In genomic region chr22:39466228-39467006, GRCh38 we compare ENCODE assay signal across 1 cellular context.
A peak's percentile ranks its signal among the peaks of the same experiment; 100 is the strongest.
TF ChIP-seq lines count a peak whose summit lies in the region.

No MANE protein-coding gene starts in this region.

TF ChIP-seq in GM12878, 131 proteins besides CTCF, POLR2A, EP300 and RAD21:
- TF ChIP-seq CEBPB (IDR thresholded peaks at IDR 0.05; ENCODE audit: borderline replicate concordance in 1 of 2, low read depth in 2 of 2, low read length in 2 of 2) (no peak), MYB (IDR thresholded peaks at IDR 0.05; ENCODE audit: borderline replicate concordance, low read depth, low read length) (no peak), ASH2L (IDR thresholded peaks at IDR 0.05; ENCODE audit: borderline replicate concordance, low read depth) (no peak), POU2F2 (IDR thresholded peaks at IDR 0.05; ENCODE audit: borderline replicate concordance, low read depth, low read length) (no peak), HDGF (IDR thresholded peaks at IDR 0.05) (no peak), MAX (IDR thresholded peaks at IDR 0.05; ENCODE audit: low read depth, low read length) (no peak), HDAC2 (IDR thresholded peaks at IDR 0.05) (no peak), STAT3 (IDR thresholded peaks at IDR 0.05; ENCODE audit: low read depth, low read length) (no peak), ZNF217 (IDR thresholded peaks at IDR 0.05) (no peak), IKZF1 (conservative IDR thresholded peaks at IDR 0.05) (peak; percentile 19; the same call in 1 of the 2 replicates), RUNX3 (IDR thresholded peaks at IDR 0.05; ENCODE audit: low read length) (0 out of 2 replicates have a peak, but pooled peaks have one; percentile 17), EED (IDR thresholded peaks at IDR 0.05; ENCODE audit: low read depth) (peak; percentile 65), RELA (IDR thresholded peaks at IDR 0.05; ENCODE audit: borderline replicate concordance, partially characterized antibody) (no peak), WRNIP1 (IDR thresholded peaks at IDR 0.05; ENCODE audit: borderline replicate concordance, low read depth, low read length) (no peak), IRF4 (IDR thresholded peaks at IDR 0.05; ENCODE audit: low read depth, low read length) (no peak), SMC3 (IDR thresholded peaks at IDR 0.05; ENCODE audit: borderline replicate concordance, low read length) (no peak), NR2F1 (conservative IDR thresholded peaks at IDR 0.05) (0 out of 2 replicates have a peak, but pooled peaks have one; percentile 27), TCF7 (IDR thresholded peaks at IDR 0.05; ENCODE audit: borderline replicate concordance) (no peak), POLR2AphosphoS5 (IDR thresholded peaks at IDR 0.05; ENCODE audit: low read length) (no peak), ATF2 (IDR thresholded peaks at IDR 0.05; ENCODE audit: low read length) (no peak)
